11 cellular contexts compared by ENCODE assay signal in genomic region chr7:56046728-56047445, GRCh38. TPM values are rescaled to one million over a fixed set of nuclear protein-coding genes. Genes with fewer than 3 reads are reported as not detected.
DNase-seq lines count a peak whose midpoint lies in the region; ATAC-seq, FAIRE-seq and TF ChIP-seq lines count a peak whose summit lies in the region.
"Had no signal": no experiment of that assay in that cellular context is flagged by ENCODE, and none has a peak within 500 bp of the region (broad histone marks: within the 10 kb centered on the region; RNA-seq: fewer than 3 reads in every experiment).

No MANE protein-coding gene starts in this region.

- peak overlapping the region; percentile 23; the same call in 1 of the 2 replicates for H3K9ac ChIP-seq in SK-N-SH
- H3K9ac ChIP-seq in fibroblast of lung (ENCODE audit: insufficient read depth, low read length), result no peak overlapping the region

- no peak overlapping the region for H3K4me3 Mint-ChIP-seq in CD8-positive, alpha-beta T cell

- H3K27ac Mint-ChIP-seq in CD8-positive, alpha-beta T cell, result peak overlapping the region; percentile 32

- H3K36me3 ChIP-seq in CD8-positive, alpha-beta T cell (ENCODE audit: insufficient read depth, low read length), result no peaks in the 10 kb centered on the region
- H3K36me3 ChIP-seq in SK-N-SH (replicated peaks in 1 of 2; ENCODE audit: control insufficient read depth in 1 of 2, insufficient read depth in 2 of 2, low read length in 1 of 2) (peaks cover 0 to 8% of the 10 kb centered on the region in 2 experiments), fibroblast of lung (ENCODE audit: control insufficient read depth, insufficient read depth, low read length) (no peaks in the 10 kb centered on the region), pancreas (no peaks in the 10 kb centered on the region)

- H3K79me2 ChIP-seq in SK-N-SH (ENCODE audit: insufficient read depth) (peaks cover 67% of the 10 kb centered on the region), fibroblast of lung (ENCODE audit: control insufficient read depth, insufficient read depth, low read length) (peaks cover 11% of the 10 kb centered on the region)

- H3K4me3 ChIP-seq in CD8-positive, alpha-beta T cell (ENCODE audit: low read depth, low read length), result no peak overlapping the region
- H3K4me3 ChIP-seq in SK-N-SH (ENCODE audit: low read depth in 2 of 2, low read length in 1 of 2) (no peak overlapping the region; a peak in 1 of 4 replicates), fibroblast of lung (replicated peaks in 1 of 4; ENCODE audit: control extremely low read depth in 1 of 4, insufficient read depth in 1 of 4, low read depth in 3 of 4, low read length in 4 of 4) (no peak overlapping the region), pancreas (no peak overlapping the region)

- peaks cover 17% of the 10 kb centered on the region for H3K4me1 Mint-ChIP-seq in CD8-positive, alpha-beta T cell (ENCODE audit: low read depth)

- no peaks in the 10 kb centered on the region for H3K27me3 ChIP-seq in CD8-positive, alpha-beta T cell (ENCODE audit: insufficient read depth, low read length)
- H3K27me3 ChIP-seq in SK-N-SH (ENCODE audit: insufficient read depth), result no peaks in the 10 kb centered on the region
- H3K27me3 ChIP-seq in fibroblast of lung (ENCODE audit: control insufficient read depth, insufficient read depth, low read length), result no peaks in the 10 kb centered on the region
- no peaks in the 10 kb centered on the region for H3K27me3 ChIP-seq in pancreas

- TF ChIP-seq RAD21 in SK-N-SH (IDR thresholded peaks at IDR 0.05; ENCODE audit: low read length), result no peak

- intact Hi-C loops in CD8-positive, alpha-beta T cell (cut with DNase I, micrococcal nuclease), result no loop called here
- intact Hi-C loops in pancreas (cut with DNase I), result no loop called here
- intact Hi-C loops in posterior cingulate gyrus (cut with DNase I), result no loop called here

- CTCF ChIA-PET in CD8-positive, alpha-beta T cell (lab: Charles Lee), result interaction anchor here (0.9 kb wide), 1 partner anchor 9 kb away, joined by 3 read pairs; no protein-coding TSS in a partner anchor
- CTCF ChIA-PET in SK-N-SH (lab: Yijun Ruan, JAX), result interaction anchor here (0.6 to 0.7 kb wide), 2 partner anchors 42 to 280 kb away, joined by 3 read pairs; no protein-coding TSS in a partner anchor

- H3K27me3 Mint-ChIP-seq in CD8-positive, alpha-beta T cell (ENCODE audit: low read depth), result no peaks in the 10 kb centered on the region

- no peak for DNase-seq in CD8-positive, alpha-beta T cell
- DNase-seq in SK-N-SH, result no peak
- DNase-seq in fibroblast of lung (ENCODE audit: low read depth in 2 of 2), result peak; percentile 79 to 95
- peak in 4 of 6 donors; percentile 18 to 64 (median 56) for DNase-seq in pancreas
- no peak for DNase-seq in NCI-H2107 treated with DMSO at 0.1 percent for 48 hours (lab: John Stamatoyannopoulos, UW; ENCODE audit: unreplicated experiment)
- DNase-seq in posterior cingulate gyrus, result no peak
- no peak for DNase-seq in substantia nigra (lab: John Stamatoyannopoulos, UW)
- DNase-seq in activated CD4-positive, alpha-beta T cell treated with anti-CD3 and anti-CD28 coated beads, Interleukin-2, amount 50 U/mL, for 4 hours, result no peak
- DNase-seq: DND-41 had no signal

- no peak overlapping the region for H3K27ac ChIP-seq in CD8-positive, alpha-beta T cell (ENCODE audit: low read depth, low read length)
- H3K27ac ChIP-seq in SK-N-SH (ENCODE audit: low read depth in 2 of 2, low read length in 1 of 2) (peak overlapping the region; percentile 44 to 85; a peak in 3 of 4 replicates), fibroblast of lung (ENCODE audit: insufficient read depth, low read length) (peak overlapping the region; percentile 27), pancreas (peak overlapping the region; percentile 54 to 85 (median 72)), substantia nigra (ENCODE audit: low read depth, low read length, poor library complexity, severe bottlenecking) (no peak overlapping the region)
- H3K27ac ChIP-seq: HL-60 had no signal

- no peaks in the 10 kb centered on the region for H4K20me1 ChIP-seq in SK-N-SH (ENCODE audit: insufficient read depth)
- no peaks in the 10 kb centered on the region for H4K20me1 ChIP-seq in fibroblast of lung (ENCODE audit: control insufficient read depth, extremely low read depth, insufficient read depth, low read length)

- H3K9me3 ChIP-seq in CD8-positive, alpha-beta T cell (ENCODE audit: low read length), result no peaks in the 10 kb centered on the region
- H3K9me3 ChIP-seq in SK-N-SH (no peaks in the 10 kb centered on the region), fibroblast of lung (ENCODE audit: control insufficient read depth, insufficient read depth, low read depth, low read length) (no peaks in the 10 kb centered on the region), pancreas (no peaks in the 10 kb centered on the region)

- WGBS in SK-N-SH (ENCODE audit: low lambda C conversion rate), result 55% methylated on average over 5 of the region's 5 CpGs
- 15 to 16% methylated on average over 5 of the region's 5 CpGs for WGBS in pancreas, 2 donors

- POLR2A ChIA-PET in CD8-positive, alpha-beta T cell (lab: Charles Lee), result no interaction called here
- POLR2A ChIA-PET in SK-N-SH (lab: Yijun Ruan, JAX), result interaction anchor here (0.6 to 0.7 kb wide), 3 partner anchors 13 to 59 kb away, joined by 3 to 8 read pairs (median 3); partner anchors contain the start of gene CHCHD2

- no peaks in the 10 kb centered on the region for H3K9me3 Mint-ChIP-seq in CD8-positive, alpha-beta T cell

- peak overlapping the region; percentile 87 for H3K4me2 ChIP-seq in SK-N-SH
- H3K4me2 ChIP-seq in fibroblast of lung (ENCODE audit: extremely low read depth, insufficient read depth, low read length), result no peak overlapping the region

- H3F3A ChIP-seq in SK-N-SH (replicated peaks; ENCODE audit: insufficient read depth), result peaks cover 50% of the 10 kb centered on the region

- H3K4me1 ChIP-seq in CD8-positive, alpha-beta T cell (ENCODE audit: insufficient read depth, low read length), result peaks cover 12% of the 10 kb centered on the region
- peaks cover 14 to 31% of the 10 kb centered on the region in 2 experiments; a peak in 3 of 4 replicates for H3K4me1 ChIP-seq in SK-N-SH (ENCODE audit: control insufficient read depth in 1 of 2, insufficient read depth in 2 of 2, low read depth in 1 of 2, low read length in 1 of 2)
- H3K4me1 ChIP-seq in fibroblast of lung (ENCODE audit: control insufficient read depth, extremely low read depth, insufficient read depth, low read length), result no peaks in the 10 kb centered on the region
- peaks cover 14 to 24% (median 24%) of the 10 kb centered on the region in 3 donors for H3K4me1 ChIP-seq in pancreas

- H3K36me3 Mint-ChIP-seq in CD8-positive, alpha-beta T cell, result peaks cover 4% of the 10 kb centered on the region

- no peak for ATAC-seq in CD8-positive, alpha-beta T cell
- peak; percentile 45 to 64 (median 58) for ATAC-seq in pancreas

- TF ChIP-seq CTCF in CD8-positive, alpha-beta T cell (IDR thresholded peaks at IDR 0.05), result no peak
- TF ChIP-seq CTCF in SK-N-SH (IDR thresholded peaks at IDR 0.05) (no peak), fibroblast of lung (conservative IDR thresholded peaks at IDR 0.05 in 1 of 2, IDR thresholded peaks at IDR 0.05 in 1 of 2; ENCODE audit: low read depth in 1 of 2, low read length in 2 of 2) (no peak), pancreas (IDR thresholded peaks at IDR 0.05) (no peak)

- no peak overlapping the region for H2AFZ ChIP-seq in SK-N-SH (ENCODE audit: low read depth)
- no peak overlapping the region for H2AFZ ChIP-seq in fibroblast of lung (ENCODE audit: low read length)

- peak; percentile 80 to 83; a peak in 3 of 4 replicates for TF ChIP-seq EP300 in SK-N-SH (IDR thresholded peaks at IDR 0.05; ENCODE audit: borderline replicate concordance in 1 of 2, low read depth in 1 of 2, low read length in 1 of 2)

- no peak for FAIRE-seq in pancreas (lab: Jason Lieb, UNC)

- no peaks in the 10 kb centered on the region for H3K9me2 ChIP-seq in SK-N-SH

RNA-seq across cellular contexts. Expression of gene PSPH, which starts 4.4 kb away (rescaled TPM):
- 1 to 10 TPM in 1 of 2 experiments, under 1 TPM in 1; 0.89 to 1.1 TPM for total RNA-seq in CD8-positive, alpha-beta T cell
- polyA plus RNA-seq in SK-N-SH (2012; rRNA removed), result 42.0 and 50.5 TPM in 2 replicates
- 39.5 and 46.6 TPM in 2 replicates for polyA plus RNA-seq in SK-N-SH (2012; cell fraction: cytosol; rRNA removed)
- polyA plus RNA-seq in SK-N-SH (2012; cell fraction: nucleus; rRNA removed), result 37.2 and 37.3 TPM in 2 replicates
- 61.1 and 74.3 TPM in 2 replicates for total RNA-seq in fibroblast of lung
- polyA plus RNA-seq in fibroblast of lung, result 14.4 and 19.9 TPM in 2 replicates
- polyA plus RNA-seq in fibroblast of lung (2012), result 12.6 and 14.2 TPM in 2 replicates
- 2.7 and 21.0 TPM in 2 replicates for polyA minus RNA-seq in fibroblast of lung (ENCODE audit: low replicate concordance)
- total RNA-seq in pancreas, result 1 to 10 TPM; 3.8 to 9.1 (median 7.2) TPM
- polyA plus RNA-seq in pancreas, result 1 to 10 TPM; 3.3 to 3.8 TPM

RNA-seq across cellular contexts. Expression of gene CCT6A, which starts 4.7 kb away (rescaled TPM):
- total RNA-seq in CD8-positive, alpha-beta T cell, result 10 to 100 TPM; 36.3 to 40.9 TPM
- polyA plus RNA-seq in SK-N-SH (2012; rRNA removed) (221 and 345 TPM in 2 replicates), fibroblast of lung (172 and 266 TPM in 2 replicates), pancreas (10 to 100 TPM; 80.4 to 89.0 TPM)
- polyA plus RNA-seq in SK-N-SH (2012; cell fraction: cytosol; rRNA removed), result 338 and 380 TPM in 2 replicates
- 175 and 324 TPM in 2 replicates for polyA plus RNA-seq in SK-N-SH (2012; cell fraction: nucleus; rRNA removed)
- total RNA-seq in fibroblast of lung (158 and 168 TPM in 2 replicates), pancreas (10 to 100 TPM; 33.6 to 56.5 (median 51.3) TPM)
- 113 and 185 TPM in 2 replicates for polyA plus RNA-seq in fibroblast of lung (2012)
- polyA minus RNA-seq in fibroblast of lung (ENCODE audit: low replicate concordance), result 13.5 and 46.1 TPM in 2 replicates

RNA-seq across cellular contexts. Expression of gene SUMF2, which starts 17.2 kb away (rescaled TPM):
- total RNA-seq in CD8-positive, alpha-beta T cell, result 100 to 1,000 TPM in 1 of 2 experiments, 10 to 100 TPM in 1; 97.8 to 103 TPM
- polyA plus RNA-seq in SK-N-SH (2012; rRNA removed) (130 and 162 TPM in 2 replicates), fibroblast of lung (118 and 163 TPM in 2 replicates), pancreas (100 to 1,000 TPM in 1 of 2 donors, 10 to 100 TPM in 1; 88.6 to 101 TPM)
- 82.7 and 115 TPM in 2 replicates for polyA plus RNA-seq in SK-N-SH (2012; cell fraction: cytosol; rRNA removed)
- 182 and 258 TPM in 2 replicates for polyA plus RNA-seq in SK-N-SH (2012; cell fraction: nucleus; rRNA removed)
- total RNA-seq in fibroblast of lung (199 and 229 TPM in 2 replicates), pancreas (100 to 1,000 TPM in 5 of 6 donors, 10 to 100 TPM in 1; 95.0 to 136 (median 108) TPM)
- 127 and 170 TPM in 2 replicates for polyA plus RNA-seq in fibroblast of lung (2012)
- 85.4 and 115 TPM in 2 replicates for polyA minus RNA-seq in fibroblast of lung (ENCODE audit: low replicate concordance)

RNA-seq across cellular contexts. Expression of gene PHKG1, which starts 45.9 kb away (rescaled TPM):
- 1 to 10 TPM; 8.9 to 9.6 TPM for total RNA-seq in CD8-positive, alpha-beta T cell
- polyA plus RNA-seq in SK-N-SH (2012; rRNA removed), result 0.91 and 2.5 TPM in 2 replicates
- 0.46 and 0.75 TPM in 2 replicates for polyA plus RNA-seq in SK-N-SH (2012; cell fraction: cytosol; rRNA removed)
- polyA plus RNA-seq in SK-N-SH (2012; cell fraction: nucleus; rRNA removed), result 6.1 and 7.6 TPM in 2 replicates
- 0.77 and 1.3 TPM in 2 replicates for total RNA-seq in fibroblast of lung
- polyA plus RNA-seq in fibroblast of lung, result 0.23 and 0.41 TPM in 2 replicates
- 0.43 and 0.96 TPM in 2 replicates for polyA plus RNA-seq in fibroblast of lung (2012)
- 1.0 TPM in 1 of 2 replicates, not detected in the other for polyA minus RNA-seq in fibroblast of lung (ENCODE audit: low replicate concordance)
- total RNA-seq in pancreas, result under 1 TPM; 0.16 to 0.78 (median 0.48) TPM
- polyA plus RNA-seq in pancreas, result 1 to 10 TPM; 1.4 to 1.6 TPM
- total RNA-seq: NCI-H460 had no signal

RNA-seq across cellular contexts. Expression of gene CHCHD2, which starts 59.4 kb away (rescaled TPM):
- 100 to 1,000 TPM; 283 to 294 TPM for total RNA-seq in CD8-positive, alpha-beta T cell
- polyA plus RNA-seq in SK-N-SH (2012; rRNA removed) (500 and 624 TPM in 2 replicates), fibroblast of lung (232 and 313 TPM in 2 replicates), pancreas (100 to 1,000 TPM; 135 to 265 TPM)
- 487 and 543 TPM in 2 replicates for polyA plus RNA-seq in SK-N-SH (2012; cell fraction: cytosol; rRNA removed)
- polyA plus RNA-seq in SK-N-SH (2012; cell fraction: nucleus; rRNA removed), result 218 and 286 TPM in 2 replicates
- total RNA-seq in fibroblast of lung (224 and 338 TPM in 2 replicates), pancreas (100 to 1,000 TPM; 115 to 189 (median 149) TPM)
- polyA plus RNA-seq in fibroblast of lung (2012), result 394 and 548 TPM in 2 replicates
- 96.5 and 98.0 TPM in 2 replicates for polyA minus RNA-seq in fibroblast of lung (ENCODE audit: low replicate concordance)

Comparison
In these comparisons a context has a peak if more than half of its experiments do, and no peak if none do; other contexts are left out.
1. DNase-seq: peak in fibroblast of lung (2 of 2) and pancreas (4 of 6); none in CD8-positive, alpha-beta T cell (0 of 7), SK-N-SH (single experiment), NCI-H2107 treated with DMSO at 0.1 percent for 48 hours (single experiment), posterior cingulate gyrus (0 of 10), substantia nigra (0 of 49) and activated CD4-positive, alpha-beta T cell treated with anti-CD3 and anti-CD28 coated beads, Interleukin-2, amount 50 U/mL, for 4 hours (0 of 2).
2. H3K27ac ChIP-seq: peak in SK-N-SH (2 of 2), fibroblast of lung (single experiment) and pancreas (4 of 4); none in CD8-positive, alpha-beta T cell (single experiment) and substantia nigra (single experiment).